ENCODE assay signal across 11 cellular contexts in the genomic region with DNA sequence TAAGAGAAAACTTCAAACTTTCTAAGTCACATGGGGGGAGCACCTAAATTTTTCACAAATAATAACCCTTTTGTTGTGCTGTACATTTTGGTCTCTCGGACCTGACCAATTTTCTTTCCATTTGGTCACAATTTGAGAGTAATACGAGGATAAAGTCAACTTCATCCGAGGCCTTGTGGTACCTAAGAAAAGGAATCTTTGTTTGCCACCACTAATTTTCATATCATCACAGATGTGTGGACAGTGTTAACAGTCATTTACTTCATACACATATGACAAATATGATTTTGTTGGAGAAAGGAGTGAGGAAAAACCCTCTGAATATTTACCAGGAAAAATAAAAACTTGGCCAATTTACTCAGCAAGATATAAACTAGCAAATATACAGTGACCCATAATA. TPM values are rescaled to one million over a fixed set of nuclear protein-coding genes. Genes with fewer than 3 reads are reported as not detected.
DNase-seq lines count a peak whose midpoint lies in the region; ATAC-seq, FAIRE-seq and TF ChIP-seq lines count a peak whose summit lies in the region.
"Had no signal": no experiment of that assay in that cellular context is flagged by ENCODE, and none has a peak within 500 bp of the region (broad histone marks: within the 10 kb centered on the region; RNA-seq: fewer than 3 reads in every experiment).

No MANE protein-coding gene starts in this region.

- peaks cover 0 to 3% of the 10 kb centered on the region in 2 donors for H3K9me3 Mint-ChIP-seq in activated T-cell treated with anti-CD3 and anti-CD28 coated beads, Interleukin-2, amount 50 U/mL, for 72 hours
- H3K9me3 Mint-ChIP-seq: naive thymus-derived CD8-positive, alpha-beta T cell had no signal

- RAD21 ChIA-PET in GM12878 (lab: Charles Lee; ENCODE audit: unreplicated experiment) = interaction anchor here (1.2 to 2.3 kb wide), 2 partner anchors 36 to 41 kb away, joined by 6 to 10 read pairs; a partner anchor contains a TSS

- peak; percentile 48 to 55; a peak in 2 of 4 replicates for TF ChIP-seq EP300 in GM12878 (IDR thresholded peaks at IDR 0.05; ENCODE audit: borderline replicate concordance in 1 of 2, control insufficient read depth in 1 of 2, low read depth in 2 of 2, low read length in 2 of 2)

- H3K27me3 ChIP-seq in heart right ventricle = no peaks in the 10 kb centered on the region
- H3K27me3 ChIP-seq in GM12878 (replicated peaks in 1 of 2; ENCODE audit: control insufficient read depth in 2 of 2, insufficient read depth in 2 of 2, low read length in 1 of 2) = no peaks in the 10 kb centered on the region
- H3K27me3 ChIP-seq in muscle layer of duodenum (ENCODE audit: low read depth, low read length) = no peaks in the 10 kb centered on the region
- H3K27me3 ChIP-seq in upper lobe of right lung = no peaks in the 10 kb centered on the region

- no peak for TF ChIP-seq POLR2A in GM12878 (IDR thresholded peaks at IDR 0.05; ENCODE audit: low read depth, low read length)

- POLR2A ChIA-PET in GM12878 (lab: Charles Lee) = interaction anchor here (1.2 to 2.5 kb wide), 3 partner anchors 23 to 38 kb away, joined by 3 to 10 read pairs (median 7); no protein-coding TSS in a partner anchor

- SMC1A ChIA-PET in GM12878 (lab: Charles Lee; ENCODE audit: uncharacterized antibody, unreplicated experiment) = interaction anchor here (0.9 to 5.0 kb wide), 6 partner anchors 12 to 40 kb away, joined by 3 to 35 read pairs (median 6); a partner anchor contains a TSS

- H3K27me3 Mint-ChIP-seq in activated T-cell treated with anti-CD3 and anti-CD28 coated beads, Interleukin-2, amount 50 U/mL, for 72 hours (ENCODE audit: low read depth) = no peaks in the 10 kb centered on the region
- H3K27me3 Mint-ChIP-seq: naive thymus-derived CD8-positive, alpha-beta T cell had no signal

- H3K9ac ChIP-seq in GM12878 (ENCODE audit: control insufficient read depth, insufficient read depth, low read length) = peak overlapping the region; percentile 49; the same call in 1 of the 2 replicates

- H3K9me3 ChIP-seq in heart right ventricle (no peaks in the 10 kb centered on the region), GM12878 (replicated peaks; ENCODE audit: control insufficient read depth, insufficient read depth, low read length) (no peaks in the 10 kb centered on the region; the same call in 2 of the 3 replicates), muscle layer of duodenum (ENCODE audit: control insufficient read depth in 1 of 2, low read length in 2 of 2) (no peaks in the 10 kb centered on the region), upper lobe of right lung (no peaks in the 10 kb centered on the region)

- H3K36me3 ChIP-seq in heart right ventricle (peaks cover 0 to 32% (median 0%) of the 10 kb centered on the region in 9 donors), GM12878 (ENCODE audit: control insufficient read depth in 2 of 2, insufficient read depth in 2 of 2, low read length in 1 of 2) (peaks cover 1 to 17% of the 10 kb centered on the region in 2 experiments), muscle layer of duodenum (ENCODE audit: control insufficient read depth in 1 of 2, insufficient read depth in 2 of 2, low read length in 2 of 2) (peaks cover 0 to 28% of the 10 kb centered on the region in 2 donors), upper lobe of right lung (peaks cover 18% of the 10 kb centered on the region)

- peaks cover 67% of the 10 kb centered on the region for H3K79me2 ChIP-seq in GM12878 (ENCODE audit: control insufficient read depth, insufficient read depth, low read length)

- H3K4me1 ChIP-seq in heart right ventricle = peaks cover 10 to 96% (median 79%) of the 10 kb centered on the region in 9 donors
- H3K4me1 ChIP-seq in GM12878 (ENCODE audit: control insufficient read depth, insufficient read depth, low read length) = peaks cover 14% of the 10 kb centered on the region
- peaks cover 9 to 37% of the 10 kb centered on the region in 2 donors for H3K4me1 ChIP-seq in muscle layer of duodenum (ENCODE audit: control insufficient read depth in 1 of 2, insufficient read depth in 2 of 2, low read length in 2 of 2)
- peaks cover 50% of the 10 kb centered on the region for H3K4me1 ChIP-seq in upper lobe of right lung

- no peak for FAIRE-seq in GM12878 (lab: Jason Lieb, UNC)

- H3K27ac Mint-ChIP-seq in activated T-cell treated with anti-CD3 and anti-CD28 coated beads, Interleukin-2, amount 50 U/mL, for 72 hours = no peak overlapping the region

- no peak overlapping the region for H3K4me3 Mint-ChIP-seq in activated T-cell treated with anti-CD3 and anti-CD28 coated beads, Interleukin-2, amount 50 U/mL, for 72 hours

- peak overlapping the region; percentile 12 to 90 (median 83) for H3K27ac ChIP-seq in heart right ventricle
- peak overlapping the region; percentile 56 for H3K27ac ChIP-seq in GM12878 (ENCODE audit: control insufficient read depth, insufficient read depth)
- peak overlapping the region; percentile 3 for H3K27ac ChIP-seq in muscle layer of duodenum (ENCODE audit: low read length)
- peak overlapping the region; percentile 80 for H3K27ac ChIP-seq in upper lobe of right lung

- DNase-seq in heart right ventricle (no peak), Right ventricle myocardium superior (no peak), GM12878 (ENCODE audit: low read depth, low spot score) (no peak), upper lobe of right lung (no peak), activated gamma-delta T cell (lab: John Stamatoyannopoulos, UW) (no peak)
- no peak for DNase-seq in activated T-cell treated with anti-CD3 and anti-CD28 coated beads, Interleukin-2, amount 50 U/mL, for 72 hours
- DNase-seq: naive thymus-derived CD8-positive, alpha-beta T cell; NCI-H1105; NCI-H748 treated with DMSO at 0.1 percent for 48 hours had no signal

- 70 to 75% methylated on average over 3 of the region's 3 CpGs for WGBS in heart right ventricle, 2 donors
- 53% methylated on average over 3 of the region's 3 CpGs for WGBS in GM12878 (ENCODE audit: insufficient coverage, insufficient replicate concordance, low lambda C conversion rate, missing lambda C conversion rate)

- TF ChIP-seq CTCF in heart right ventricle (IDR thresholded peaks at IDR 0.05) (no peak), GM12878 (IDR thresholded peaks at IDR 0.05 in 2 of 3, conservative IDR thresholded peaks at IDR 0.05 in 1 of 3; ENCODE audit: control insufficient read depth in 2 of 3, extremely low read depth in 1 of 3, insufficient read depth in 1 of 3, low read depth in 3 of 3, low read length in 3 of 3) (no peak), upper lobe of right lung (IDR thresholded peaks at IDR 0.05) (no peak)

- H3K36me3 Mint-ChIP-seq in activated T-cell treated with anti-CD3 and anti-CD28 coated beads, Interleukin-2, amount 50 U/mL, for 72 hours (ENCODE audit: insufficient read depth in 2 of 2) = peaks cover 6 to 19% of the 10 kb centered on the region in 2 donors

- no TSS peak for BruUV-seq in GM12878 (replicated peaks; lab: Mats Ljungman, UMichigan)

- CTCF ChIA-PET in GM12878 (lab: Yijun Ruan, JAX) = no interaction called here

- in situ Hi-C loops in GM12878 (cut with MboI) = no loop called here

- ATAC-seq in heart right ventricle (no peak), Right ventricle myocardium superior (ENCODE audit: poor library complexity) (no peak), GM12878 (peak; percentile 48), upper lobe of right lung (no peak), HG03135 (IDR thresholded peaks at IDR 0.05; ENCODE audit: unreplicated experiment) (no peak)
- no peak for ATAC-seq in activated T-cell treated with anti-CD3 and anti-CD28 coated beads, Interleukin-2, amount 50 U/mL, for 72 hours (replicated peaks in 1 of 2)
- ATAC-seq: naive thymus-derived CD8-positive, alpha-beta T cell had no signal

- H4K20me1 ChIP-seq in GM12878 (ENCODE audit: control insufficient read depth, insufficient read depth) = no peaks in the 10 kb centered on the region

- H2AFZ ChIP-seq in GM12878 (ENCODE audit: control insufficient read depth, low read depth, low read length) = no peak overlapping the region; the same call in 1 of the 2 replicates

- no peak for TF ChIP-seq RAD21 in GM12878 (IDR thresholded peaks at IDR 0.05; ENCODE audit: insufficient read depth, low read depth, low read length)

- H3K4me1 Mint-ChIP-seq in activated T-cell treated with anti-CD3 and anti-CD28 coated beads, Interleukin-2, amount 50 U/mL, for 72 hours (ENCODE audit: low read depth) = peaks cover 46% of the 10 kb centered on the region

- peak overlapping the region; percentile 51 for H3K4me2 ChIP-seq in GM12878 (ENCODE audit: control insufficient read depth, insufficient read depth)

- H3K4me3 ChIP-seq in heart right ventricle = no peak overlapping the region
- H3K4me3 ChIP-seq in GM12878 = peak overlapping the region; percentile 16; the same call in 1 of the 2 replicates
- no peak overlapping the region for H3K4me3 ChIP-seq in muscle layer of duodenum (ENCODE audit: low read depth in 1 of 2, low read length in 2 of 2)
- no peak overlapping the region for H3K4me3 ChIP-seq in upper lobe of right lung

- intact Hi-C loops in heart right ventricle (cut with DNase I) (loop anchor here in 6 of 10 donors (5.0 kb wide), 2 partner anchors 34 to 39 kb away; a partner anchor contains a TSS), Right ventricle myocardium superior (cut with DNase I) (loop anchor here (5.0 kb wide), 1 partner anchor 39 kb away; a partner anchor contains a TSS), GM12878 (cut with micrococcal nuclease; ENCODE audit: unreplicated experiment) (loop anchor here (2.0 to 5.0 kb wide), 2 partner anchors 24 to 39 kb away; a partner anchor contains a TSS), upper lobe of right lung (cut with DNase I) (no loop called here)

RNA-seq across cellular contexts. Expression of a gene that starts 40.8 kb away (rescaled TPM):
- total RNA-seq in heart right ventricle (10 to 100 TPM; 20.8 to 46.1 (median 30.3) TPM), Right ventricle myocardium superior (23.0 TPM), GM12878 (2014; rRNA removed) (16.3 and 18.1 TPM in 2 replicates), GM12878 (2014; rRNA removed; fragmentation: Illumina TruSeq; extraction: Trizol) (15.2 and 15.7 TPM in 2 replicates), GM12878 (2021) (20.7 and 23.2 TPM in 2 replicates), upper lobe of right lung (57.5 TPM)
- polyA plus RNA-seq in heart right ventricle (10 to 100 TPM; 14.5 to 28.2 TPM), GM12878 (2011; rRNA removed) (32.9 and 38.1 TPM in 2 replicates), GM12878 (2014; fragmentation: Illumina TruSeq; extraction: Trizol) (10.6 and 16.0 TPM in 2 replicates), GM12878 (2014; fragmentation: Nextera tagmentation; extraction: Ambion mirVana) (1 to 10 TPM in 1 of 2 experiments, under 1 TPM in 1; 0.44 to 1.5 TPM), GM12878 (2014; rRNA removed) (25.5 and 28.7 TPM in 2 replicates), GM12878 (2016; fragmentation: Nextera tagmentation; extraction: Ambion mirVana) (10 to 100 TPM; 14.9 to 20.6 TPM)
- total RNA-seq in GM12878 (2013; cell fraction: nucleolus; rRNA removed) = 116 and 126 TPM in 2 replicates
- polyA plus RNA-seq in GM12878 (2011; ENCODE audit: low read depth) = 12.6 TPM
- polyA plus RNA-seq in GM12878 (2011; cell fraction: cytosol; rRNA removed) = 39.9 and 41.8 TPM in 2 replicates
- 43.3 and 49.4 TPM in 2 replicates for polyA plus RNA-seq in GM12878 (2011; cell fraction: nucleus; rRNA removed)
- polyA plus RNA-seq in GM12878 (2012) = 17.9 and 37.0 TPM in 2 replicates
- 24.9 and 62.5 TPM in 2 replicates for polyA minus RNA-seq in GM12878 (2011; rRNA and poly(A)+ RNA removed)
- polyA minus RNA-seq in GM12878 (2011; cell fraction: cytosol; rRNA and poly(A)+ RNA removed) = 16.3 and 16.6 TPM in 2 replicates
- 33.7 and 57.3 TPM in 2 replicates for polyA minus RNA-seq in GM12878 (2011; cell fraction: nucleus; rRNA and poly(A)+ RNA removed)
- total RNA-seq in activated T-cell treated with anti-CD3 and anti-CD28 coated beads, Interleukin-2, amount 50 U/mL, for 72 hours = 10 to 100 TPM; 22.3 to 23.7 TPM

Comparison
In these comparisons a context has a peak if more than half of its experiments do, and no peak if none do; other contexts are left out.
1. H3K27ac ChIP-seq: peak in every context shown above with its lines; median percentile 83 in heart right ventricle; 80 in upper lobe of right lung; 56 in GM12878; 3 in muscle layer of duodenum.